Comparison of ENCODE assay signal across 10 cellular contexts in the genomic region with DNA sequence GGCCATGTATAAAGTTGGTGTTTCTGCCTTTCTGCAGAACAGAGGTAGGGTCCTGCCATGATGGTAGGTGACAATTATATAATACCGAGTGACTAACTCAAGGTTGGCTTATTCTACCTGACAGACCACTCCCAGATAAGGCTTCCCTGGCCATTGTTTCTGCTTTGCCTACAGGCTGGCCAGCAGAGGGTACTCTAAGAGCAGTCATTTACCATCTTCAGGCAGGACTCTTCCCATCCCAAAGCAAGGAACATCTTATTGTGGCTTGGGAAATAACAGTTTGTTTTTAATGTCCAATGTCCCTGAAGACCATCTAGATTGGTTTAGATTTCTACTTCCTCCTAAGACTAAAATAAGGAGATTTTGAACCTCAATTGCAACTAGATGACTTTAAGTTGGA.
A peak's percentile ranks its signal among the peaks of the same experiment; 100 is the strongest.
DNase-seq lines count a peak whose midpoint lies in the region; ATAC-seq, FAIRE-seq and TF ChIP-seq lines count a peak whose summit lies in the region.
"Had no signal": no experiment of that assay in that cellular context is flagged by ENCODE, and none has a peak within 500 bp of the region (broad histone marks: within the 10 kb centered on the region; RNA-seq: fewer than 3 reads in every experiment).

No MANE protein-coding gene starts in this region.

- no TSS peak for BruUV-seq in MCF 10A (replicated peaks; lab: Mats Ljungman, UMichigan)

- H3K4me3 Mint-ChIP-seq in MCF 10A (ENCODE audit: unreplicated experiment), result no peak overlapping the region
- H3K4me3 Mint-ChIP-seq in activated T-helper 2 cell treated with anti-CD3 and anti-CD28 coated beads, Interferon-gamma antibody, Interleukin-2, Interleukin-4, amounts not matched to agents 10 μg/mL and 5 μg/mL and 100 μg/mL, durations not matched to agents 14 hours and 24 hours and 36 hours (ENCODE audit: low read depth), result no peak overlapping the region
- H3K4me3 Mint-ChIP-seq: T-helper 1 cell treated with Interleukin-12 subunit alpha and Interleukin-12 subunit beta and Interleukin-4 antibody, amounts not matched to agents 30 μg/mL and 1 μg/mL, for 36 hours had no signal

- no peak overlapping the region for H3K27ac Mint-ChIP-seq in MCF 10A (ENCODE audit: low read depth, unreplicated experiment)
- H3K27ac Mint-ChIP-seq in activated T-helper 2 cell treated with anti-CD3 and anti-CD28 coated beads, Interferon-gamma antibody, Interleukin-2, Interleukin-4, amounts not matched to agents 10 μg/mL and 5 μg/mL and 100 μg/mL, durations not matched to agents 14 hours and 24 hours and 36 hours, result no peak overlapping the region
- H3K27ac Mint-ChIP-seq: T-helper 1 cell treated with Interleukin-12 subunit alpha and Interleukin-12 subunit beta and Interleukin-4 antibody, amounts not matched to agents 30 μg/mL and 1 μg/mL, for 36 hours had no signal

- no peaks in the 10 kb centered on the region for H3K4me1 ChIP-seq in breast epithelium

- no peaks in the 10 kb centered on the region for H3K9me3 Mint-ChIP-seq in MCF 10A (ENCODE audit: unreplicated experiment)
- H3K9me3 Mint-ChIP-seq in activated T-helper 2 cell treated with anti-CD3 and anti-CD28 coated beads, Interferon-gamma antibody, Interleukin-2, Interleukin-4, amounts not matched to agents 10 μg/mL and 5 μg/mL and 100 μg/mL, durations not matched to agents 14 hours and 24 hours and 36 hours, result no peaks in the 10 kb centered on the region
- H3K9me3 Mint-ChIP-seq: T-helper 1 cell treated with Interleukin-12 subunit alpha and Interleukin-12 subunit beta and Interleukin-4 antibody, amounts not matched to agents 30 μg/mL and 1 μg/mL, for 36 hours had no signal

- DNase-seq in MCF 10A (ENCODE audit: unreplicated experiment) (peak; percentile 35), breast epithelium (ENCODE audit: low spot score in 2 of 2) (no peak), NCI-H345 (lab: John Stamatoyannopoulos, UW) (peak; percentile 49), epithelial cell of esophagus (ENCODE audit: low read depth) (peak; percentile 41), urothelium cell line (ENCODE audit: low spot score) (peak; percentile 31), RCC 7860 (ENCODE audit: low spot score) (no peak)
- no peak for DNase-seq in activated T-helper 2 cell treated with anti-CD3 and anti-CD28 coated beads, Interferon-gamma antibody, Interleukin-2, Interleukin-4, amounts not matched to agents 10 μg/mL and 5 μg/mL and 100 μg/mL, durations not matched to agents 14 hours and 24 hours and 36 hours (ENCODE audit: low spot score)

- peaks cover 79% of the 10 kb centered on the region for H3K27me3 Mint-ChIP-seq in MCF 10A (ENCODE audit: insufficient read depth, unreplicated experiment)
- no peaks in the 10 kb centered on the region for H3K27me3 Mint-ChIP-seq in activated T-helper 2 cell treated with anti-CD3 and anti-CD28 coated beads, Interferon-gamma antibody, Interleukin-2, Interleukin-4, amounts not matched to agents 10 μg/mL and 5 μg/mL and 100 μg/mL, durations not matched to agents 14 hours and 24 hours and 36 hours (ENCODE audit: low read depth)

- H3K36me3 Mint-ChIP-seq in MCF 10A (ENCODE audit: insufficient read depth, unreplicated experiment), result no peaks in the 10 kb centered on the region
- H3K36me3 Mint-ChIP-seq in activated T-helper 2 cell treated with anti-CD3 and anti-CD28 coated beads, Interferon-gamma antibody, Interleukin-2, Interleukin-4, amounts not matched to agents 10 μg/mL and 5 μg/mL and 100 μg/mL, durations not matched to agents 14 hours and 24 hours and 36 hours (ENCODE audit: low read depth), result peaks cover 76% of the 10 kb centered on the region

- H3K27ac ChIP-seq in breast epithelium, result no peak overlapping the region
- H3K27ac ChIP-seq: epithelial cell of prostate had no signal

- H3K4me1 Mint-ChIP-seq in MCF 10A (ENCODE audit: insufficient read depth, unreplicated experiment), result no peaks in the 10 kb centered on the region
- H3K4me1 Mint-ChIP-seq in activated T-helper 2 cell treated with anti-CD3 and anti-CD28 coated beads, Interferon-gamma antibody, Interleukin-2, Interleukin-4, amounts not matched to agents 10 μg/mL and 5 μg/mL and 100 μg/mL, durations not matched to agents 14 hours and 24 hours and 36 hours (ENCODE audit: low read depth), result peaks cover 17% of the 10 kb centered on the region

- TF ChIP-seq CTCF in MCF 10A (IDR thresholded peaks at IDR 0.05; ENCODE audit: unreplicated experiment), result peak; percentile 27
- no peak for TF ChIP-seq CTCF in breast epithelium (IDR thresholded peaks at IDR 0.05)
- TF ChIP-seq CTCF in epithelial cell of esophagus (IDR thresholded peaks at IDR 0.05; ENCODE audit: insufficient read depth, low read depth, low read length, missing control alignments), result peak; percentile 45

- FAIRE-seq in urothelium cell line (lab: Jason Lieb, UNC), result no peak
- FAIRE-seq in RCC 7860 (lab: Jason Lieb, UNC), result no peak

- H3K9me3 ChIP-seq in breast epithelium, result no peaks in the 10 kb centered on the region

- CTCF ChIA-PET in MCF 10A (lab: Yijun Ruan, JAX), result interaction anchor here (0.6 to 1.3 kb wide), 6 partner anchors 21 to 386 kb away, joined by 3 to 4 read pairs (median 4); no protein-coding TSS in a partner anchor

- peaks cover 0 to 6% of the 10 kb centered on the region in 2 donors for H3K27me3 ChIP-seq in breast epithelium

- TF ChIP-seq POLR2A in breast epithelium (IDR thresholded peaks at IDR 0.05), result no peak

- H3K36me3 ChIP-seq in breast epithelium, result no peaks in the 10 kb centered on the region

- H3K4me3 ChIP-seq in breast epithelium (no peak overlapping the region), epithelial cell of esophagus (ENCODE audit: low read length) (no peak overlapping the region)

- POLR2A ChIA-PET in MCF 10A (lab: Yijun Ruan, JAX), result interaction anchor here (0.8 kb wide), 1 partner anchor 84 kb away, joined by 3 read pairs; no protein-coding TSS in a partner anchor

- no peak for ATAC-seq in GM18873 (IDR thresholded peaks at IDR 0.05; ENCODE audit: low FRiP score, unreplicated experiment)

- intact Hi-C loops in MCF 10A (cut with micrococcal nuclease), result no loop called here
- intact Hi-C loops in breast epithelium (cut with DNase I; ENCODE audit: low total_unique reads), result no loop called here
- intact Hi-C loops in activated T-helper 2 cell treated with anti-CD3 and anti-CD28 coated beads, Interferon-gamma antibody, Interleukin-2, Interleukin-4, amounts not matched to agents 10 μg/mL and 5 μg/mL and 100 μg/mL, durations not matched to agents 14 hours and 24 hours and 36 hours (cut with micrococcal nuclease), result no loop called here

Comparison
In these comparisons a context has a peak if more than half of its experiments do, and no peak if none do; other contexts are left out.
1. DNase-seq: peak in MCF 10A (single experiment), NCI-H345 (single experiment), epithelial cell of esophagus (single experiment) and urothelium cell line (single experiment); none in breast epithelium (0 of 2), activated T-helper 2 cell treated with anti-CD3 and anti-CD28 coated beads, Interferon-gamma antibody, Interleukin-2, Interleukin-4, amounts not matched to agents 10 μg/mL and 5 μg/mL and 100 μg/mL, durations not matched to agents 14 hours and 24 hours and 36 hours (single experiment) and RCC 7860 (single experiment).
2. CTCF ChIP-seq: peak in MCF 10A (single experiment) and epithelial cell of esophagus (single experiment); none in breast epithelium (0 of 3).